In genomic region chr12:104622942-104623341, GRCh38 we compare ENCODE assay signal across 19 cellular contexts.
"Had no signal": no experiment of that assay in that cellular context is flagged by ENCODE, and none has a peak within 500 bp of the region (broad histone marks: within the 10 kb centered on the region; RNA-seq: fewer than 3 reads in every experiment).

No MANE protein-coding gene starts in this region.

- DNase-seq: activated CD4-positive, CD25-positive, alpha-beta regulatory T cell treated with anti-CD3 and anti-CD28 coated beads, Interleukin-2, amount 50 U/mL, for 72 hours; activated CD8-positive, alpha-beta memory T cell treated with anti-CD3 and anti-CD28 coated beads for 24 hours; activated CD8-positive, alpha-beta memory T cell treated with anti-CD3 and anti-CD28 coated beads, Interleukin-2, amount 50 U/mL, for 48 hours; activated effector memory CD4-positive, alpha-beta T cell treated with Interleukin-2 at 50 U/mL for 16 hours; activated naive CD4-positive, alpha-beta T cell treated with anti-CD3 and anti-CD28 coated beads, Interleukin-2, amount 50 U/mL, for 16 hours; activated T-cell treated with anti-CD3 and anti-CD28 coated beads, Interleukin-2, amount 50 U/mL, for 48 hours; cerebellar nuclear complex; effector CD4-positive, alpha-beta T cell; esophagus squamous epithelium; lower lobe of right lung; pancreas; right lobe of liver; stimulated activated CD4-positive, alpha-beta T cell treated with anti-CD3 and anti-CD28 coated beads, Interleukin-4, amount 100 ng/mL, for 24 hours; T-helper 9 cell; upper lobe of left lung had no signal

- H3K4me2 ChIP-seq: hepatocyte, smooth muscle cell had no signal

- H2AFZ ChIP-seq: hepatocyte had no signal

- H3K27ac ChIP-seq: breast epithelium, esophagus squamous epithelium, hepatocyte, lower lobe of right lung, pancreas, right lobe of liver, thoracic aorta, upper lobe of left lung had no signal

- H3K4me3 ChIP-seq: breast epithelium, esophagus squamous epithelium, hepatocyte, lower lobe of right lung, pancreas, right lobe of liver, smooth muscle cell, thoracic aorta, upper lobe of left lung had no signal

- H3K9me3 ChIP-seq: breast epithelium, esophagus squamous epithelium, lower lobe of right lung, pancreas, right lobe of liver, thoracic aorta, upper lobe of left lung had no signal

- H3K4me1 ChIP-seq: breast epithelium, esophagus squamous epithelium, pancreas, right lobe of liver had no signal

- H3K27me3 ChIP-seq: breast epithelium, esophagus squamous epithelium, hepatocyte, pancreas, right lobe of liver, upper lobe of left lung had no signal

- H3K36me3 ChIP-seq: breast epithelium, esophagus squamous epithelium, lower lobe of right lung, pancreas, right lobe of liver, thoracic aorta, upper lobe of left lung had no signal

- H3K79me2 ChIP-seq: hepatocyte had no signal
